In the genomic region with DNA sequence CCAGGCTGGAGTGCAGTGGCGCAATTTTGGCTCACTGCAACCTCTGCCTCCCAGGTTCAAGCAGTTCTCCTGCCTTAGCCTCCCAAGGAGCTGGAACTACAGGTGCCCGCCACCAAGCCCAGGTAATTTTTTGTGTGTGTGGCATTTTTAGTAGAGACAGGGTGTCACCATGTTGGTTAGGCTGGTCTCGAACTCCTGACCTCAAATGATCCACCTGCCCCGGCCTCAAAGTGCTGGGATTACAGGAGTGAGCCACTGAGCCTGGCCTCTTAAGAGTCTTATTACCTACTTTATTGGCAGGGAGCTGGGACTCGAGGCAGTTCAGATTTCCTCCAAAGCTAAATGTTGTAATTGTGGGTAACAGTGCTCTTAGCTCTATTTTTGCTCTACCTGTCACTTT, we compare ENCODE assay signal across 6 cellular contexts.
"Had no signal": no experiment of that assay in that cellular context is flagged by ENCODE, and none has a peak within 500 bp of the region (broad histone marks: within the 10 kb centered on the region; RNA-seq: fewer than 3 reads in every experiment).

No MANE protein-coding gene starts in this region.

- H3K4me3 ChIP-seq: GM23248, K562 had no signal

- DNase-seq: GM23248, GOT3, H7, HCEC 1CT, IMR-90 had no signal

- H3K27ac ChIP-seq: GM23248 had no signal

- ATAC-seq: K562 had no signal
